ENCODE assay signal across 2 cellular contexts in the genomic region with DNA sequence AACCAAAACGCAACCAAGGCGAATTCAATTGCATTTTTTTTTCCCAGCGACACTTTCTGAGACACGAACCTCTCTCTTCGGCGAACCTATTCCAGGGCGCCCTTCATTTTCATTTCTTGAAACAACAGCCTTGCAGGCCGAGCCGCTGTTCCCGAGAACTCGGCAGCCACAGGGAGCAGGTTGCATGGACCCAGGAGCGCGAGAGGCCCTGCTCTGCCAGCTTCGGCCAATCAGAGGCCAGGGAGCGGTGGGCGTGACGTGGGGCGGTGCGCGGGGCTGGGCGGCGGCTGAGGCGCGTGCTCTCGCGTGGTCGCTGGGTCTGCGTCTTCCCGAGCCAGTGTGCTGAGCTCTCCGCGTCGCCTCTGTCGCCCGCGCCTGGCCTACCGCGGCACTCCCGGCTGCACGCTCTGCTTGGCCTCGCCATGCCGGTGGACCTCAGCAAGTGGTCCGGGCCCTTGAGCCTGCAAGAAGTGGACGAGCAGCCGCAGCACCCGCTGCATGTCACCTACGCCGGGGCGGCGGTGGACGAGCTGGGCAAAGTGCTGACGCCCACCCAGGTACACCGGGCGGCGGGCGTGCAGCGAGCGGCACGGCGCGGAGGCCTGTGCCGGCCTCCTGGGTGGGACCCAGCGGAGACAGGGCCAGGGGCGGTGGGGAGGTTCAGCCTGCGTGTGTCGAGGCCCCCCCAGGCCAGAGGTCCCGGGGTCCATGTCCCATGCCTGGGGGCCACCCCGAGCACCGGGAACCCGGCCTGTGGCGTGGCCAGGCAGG.
TF ChIP-seq lines count a peak whose summit lies in the region.

A gene (plus strand): TSS at position 337 of the 771 bp plus-strand sequence. CDS start 86 bp downstream, at position 423.

TF ChIP-seq in HEK293, 187 proteins besides CTCF, POLR2A, EP300 and RAD21 (continued from another document and continues in another):
- TF ChIP-seq, protein P1, sequence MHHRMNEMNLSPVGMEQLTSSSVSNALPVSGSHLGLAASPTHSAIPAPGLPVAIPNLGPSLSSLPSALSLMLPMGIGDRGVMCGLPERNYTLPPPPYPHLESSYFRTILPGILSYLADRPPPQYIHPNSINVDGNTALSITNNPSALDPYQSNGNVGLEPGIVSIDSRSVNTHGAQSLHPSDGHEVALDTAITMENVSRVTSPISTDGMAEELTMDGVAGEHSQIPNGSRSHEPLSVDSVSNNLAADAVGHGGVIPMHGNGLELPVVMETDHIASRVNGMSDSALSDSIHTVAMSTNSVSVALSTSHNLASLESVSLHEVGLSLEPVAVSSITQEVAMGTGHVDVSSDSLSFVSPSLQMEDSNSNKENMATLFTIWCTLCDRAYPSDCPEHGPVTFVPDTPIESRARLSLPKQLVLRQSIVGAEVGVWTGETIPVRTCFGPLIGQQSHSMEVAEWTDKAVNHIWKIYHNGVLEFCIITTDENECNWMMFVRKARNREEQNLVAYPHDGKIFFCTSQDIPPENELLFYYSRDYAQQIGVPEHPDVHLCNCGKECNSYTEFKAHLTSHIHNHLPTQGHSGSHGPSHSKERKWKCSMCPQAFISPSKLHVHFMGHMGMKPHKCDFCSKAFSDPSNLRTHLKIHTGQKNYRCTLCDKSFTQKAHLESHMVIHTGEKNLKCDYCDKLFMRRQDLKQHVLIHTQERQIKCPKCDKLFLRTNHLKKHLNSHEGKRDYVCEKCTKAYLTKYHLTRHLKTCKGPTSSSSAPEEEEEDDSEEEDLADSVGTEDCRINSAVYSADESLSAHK (tag by site-specific recombination; IDR thresholded peaks at IDR 0.05) = no peak
- TF ChIP-seq ZNF621 (tag by site-specific recombination; IDR thresholded peaks at IDR 0.05) (no peak), ZBTB48 (tag by site-specific recombination; IDR thresholded peaks at IDR 0.05) (peak; percentile 55; the same call in 1 of the 2 replicates), ZNF335 (tag by site-specific recombination; conservative IDR thresholded peaks at IDR 0.05) (peak; percentile 96), ZNF530 (tag by site-specific recombination; IDR thresholded peaks at IDR 0.05; ENCODE audit: low read depth) (no peak), KLF8 (tag by site-specific recombination; IDR thresholded peaks at IDR 0.05) (peak; percentile 98), ZNF24 (tag by site-specific recombination; IDR thresholded peaks at IDR 0.05) (no peak), ZNF560 (tag by site-specific recombination; IDR thresholded peaks at IDR 0.05; ENCODE audit: borderline replicate concordance) (no peak), ZNF549 (tag by site-specific recombination; IDR thresholded peaks at IDR 0.05) (no peak), ZNF2 (tag by site-specific recombination; IDR thresholded peaks at IDR 0.05) (peak; percentile 92), MZF1 (tag by site-specific recombination; IDR thresholded peaks at IDR 0.05; ENCODE audit: borderline replicate concordance) (no peak), ZBTB7A (tag by site-specific recombination; IDR thresholded peaks at IDR 0.05; ENCODE audit: low read depth) (no peak)
- TF ChIP-seq, protein P2, sequence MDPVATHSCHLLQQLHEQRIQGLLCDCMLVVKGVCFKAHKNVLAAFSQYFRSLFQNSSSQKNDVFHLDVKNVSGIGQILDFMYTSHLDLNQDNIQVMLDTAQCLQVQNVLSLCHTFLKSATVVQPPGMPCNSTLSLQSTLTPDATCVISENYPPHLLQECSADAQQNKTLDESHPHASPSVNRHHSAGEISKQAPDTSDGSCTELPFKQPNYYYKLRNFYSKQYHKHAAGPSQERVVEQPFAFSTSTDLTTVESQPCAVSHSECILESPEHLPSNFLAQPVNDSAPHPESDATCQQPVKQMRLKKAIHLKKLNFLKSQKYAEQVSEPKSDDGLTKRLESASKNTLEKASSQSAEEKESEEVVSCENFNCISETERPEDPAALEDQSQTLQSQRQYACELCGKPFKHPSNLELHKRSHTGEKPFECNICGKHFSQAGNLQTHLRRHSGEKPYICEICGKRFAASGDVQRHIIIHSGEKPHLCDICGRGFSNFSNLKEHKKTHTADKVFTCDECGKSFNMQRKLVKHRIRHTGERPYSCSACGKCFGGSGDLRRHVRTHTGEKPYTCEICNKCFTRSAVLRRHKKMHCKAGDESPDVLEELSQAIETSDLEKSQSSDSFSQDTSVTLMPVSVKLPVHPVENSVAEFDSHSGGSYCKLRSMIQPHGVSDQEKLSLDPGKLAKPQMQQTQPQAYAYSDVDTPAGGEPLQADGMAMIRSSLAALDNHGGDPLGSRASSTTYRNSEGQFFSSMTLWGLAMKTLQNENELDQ (tag by site-specific recombination; IDR thresholded peaks at IDR 0.05; ENCODE audit: low read depth) = no peak
- TF ChIP-seq, protein P3, sequence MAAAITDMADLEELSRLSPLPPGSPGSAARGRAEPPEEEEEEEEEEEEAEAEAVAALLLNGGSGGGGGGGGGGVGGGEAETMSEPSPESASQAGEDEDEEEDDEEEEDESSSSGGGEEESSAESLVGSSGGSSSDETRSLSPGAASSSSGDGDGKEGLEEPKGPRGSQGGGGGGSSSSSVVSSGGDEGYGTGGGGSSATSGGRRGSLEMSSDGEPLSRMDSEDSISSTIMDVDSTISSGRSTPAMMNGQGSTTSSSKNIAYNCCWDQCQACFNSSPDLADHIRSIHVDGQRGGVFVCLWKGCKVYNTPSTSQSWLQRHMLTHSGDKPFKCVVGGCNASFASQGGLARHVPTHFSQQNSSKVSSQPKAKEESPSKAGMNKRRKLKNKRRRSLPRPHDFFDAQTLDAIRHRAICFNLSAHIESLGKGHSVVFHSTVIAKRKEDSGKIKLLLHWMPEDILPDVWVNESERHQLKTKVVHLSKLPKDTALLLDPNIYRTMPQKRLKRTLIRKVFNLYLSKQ (tag by site-specific recombination; IDR thresholded peaks at IDR 0.05; ENCODE audit: borderline replicate concordance) = no peak
- TF ChIP-seq, protein P4, sequence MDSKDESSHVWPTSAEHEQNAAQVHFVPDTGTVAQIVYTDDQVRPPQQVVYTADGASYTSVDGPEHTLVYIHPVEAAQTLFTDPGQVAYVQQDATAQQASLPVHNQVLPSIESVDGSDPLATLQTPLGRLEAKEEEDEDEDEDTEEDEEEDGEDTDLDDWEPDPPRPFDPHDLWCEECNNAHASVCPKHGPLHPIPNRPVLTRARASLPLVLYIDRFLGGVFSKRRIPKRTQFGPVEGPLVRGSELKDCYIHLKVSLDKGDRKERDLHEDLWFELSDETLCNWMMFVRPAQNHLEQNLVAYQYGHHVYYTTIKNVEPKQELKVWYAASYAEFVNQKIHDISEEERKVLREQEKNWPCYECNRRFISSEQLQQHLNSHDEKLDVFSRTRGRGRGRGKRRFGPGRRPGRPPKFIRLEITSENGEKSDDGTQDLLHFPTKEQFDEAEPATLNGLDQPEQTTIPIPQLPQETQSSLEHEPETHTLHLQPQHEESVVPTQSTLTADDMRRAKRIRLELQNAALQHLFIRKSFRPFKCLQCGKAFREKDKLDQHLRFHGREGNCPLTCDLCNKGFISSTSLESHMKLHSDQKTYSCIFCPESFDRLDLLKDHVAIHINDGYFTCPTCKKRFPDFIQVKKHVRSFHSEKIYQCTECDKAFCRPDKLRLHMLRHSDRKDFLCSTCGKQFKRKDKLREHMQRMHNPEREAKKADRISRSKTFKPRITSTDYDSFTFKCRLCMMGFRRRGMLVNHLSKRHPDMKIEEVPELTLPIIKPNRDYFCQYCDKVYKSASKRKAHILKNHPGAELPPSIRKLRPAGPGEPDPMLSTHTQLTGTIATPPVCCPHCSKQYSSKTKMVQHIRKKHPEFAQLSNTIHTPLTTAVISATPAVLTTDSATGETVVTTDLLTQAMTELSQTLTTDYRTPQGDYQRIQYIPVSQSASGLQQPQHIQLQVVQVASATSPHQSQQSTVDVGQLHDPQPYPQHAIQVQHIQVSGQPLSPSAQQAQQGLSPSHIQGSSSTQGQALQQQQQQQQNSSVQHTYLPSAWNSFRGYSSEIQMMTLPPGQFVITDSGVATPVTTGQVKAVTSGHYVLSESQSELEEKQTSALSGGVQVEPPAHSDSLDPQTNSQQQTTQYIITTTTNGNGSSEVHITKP (tag by site-specific recombination; IDR thresholded peaks at IDR 0.05) = 0 out of 2 replicates have a peak, but pooled peaks have one; percentile 34

TF ChIP-seq in SK-N-SH, 30 proteins besides CTCF, POLR2A, EP300 and RAD21 (continued from another document):
- TF ChIP-seq, protein P5, sequence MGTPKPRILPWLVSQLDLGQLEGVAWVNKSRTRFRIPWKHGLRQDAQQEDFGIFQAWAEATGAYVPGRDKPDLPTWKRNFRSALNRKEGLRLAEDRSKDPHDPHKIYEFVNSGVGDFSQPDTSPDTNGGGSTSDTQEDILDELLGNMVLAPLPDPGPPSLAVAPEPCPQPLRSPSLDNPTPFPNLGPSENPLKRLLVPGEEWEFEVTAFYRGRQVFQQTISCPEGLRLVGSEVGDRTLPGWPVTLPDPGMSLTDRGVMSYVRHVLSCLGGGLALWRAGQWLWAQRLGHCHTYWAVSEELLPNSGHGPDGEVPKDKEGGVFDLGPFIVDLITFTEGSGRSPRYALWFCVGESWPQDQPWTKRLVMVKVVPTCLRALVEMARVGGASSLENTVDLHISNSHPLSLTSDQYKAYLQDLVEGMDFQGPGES (IDR thresholded peaks at IDR 0.05; ENCODE audit: low read depth, low read length) = no peak
- TF ChIP-seq, protein P6, sequence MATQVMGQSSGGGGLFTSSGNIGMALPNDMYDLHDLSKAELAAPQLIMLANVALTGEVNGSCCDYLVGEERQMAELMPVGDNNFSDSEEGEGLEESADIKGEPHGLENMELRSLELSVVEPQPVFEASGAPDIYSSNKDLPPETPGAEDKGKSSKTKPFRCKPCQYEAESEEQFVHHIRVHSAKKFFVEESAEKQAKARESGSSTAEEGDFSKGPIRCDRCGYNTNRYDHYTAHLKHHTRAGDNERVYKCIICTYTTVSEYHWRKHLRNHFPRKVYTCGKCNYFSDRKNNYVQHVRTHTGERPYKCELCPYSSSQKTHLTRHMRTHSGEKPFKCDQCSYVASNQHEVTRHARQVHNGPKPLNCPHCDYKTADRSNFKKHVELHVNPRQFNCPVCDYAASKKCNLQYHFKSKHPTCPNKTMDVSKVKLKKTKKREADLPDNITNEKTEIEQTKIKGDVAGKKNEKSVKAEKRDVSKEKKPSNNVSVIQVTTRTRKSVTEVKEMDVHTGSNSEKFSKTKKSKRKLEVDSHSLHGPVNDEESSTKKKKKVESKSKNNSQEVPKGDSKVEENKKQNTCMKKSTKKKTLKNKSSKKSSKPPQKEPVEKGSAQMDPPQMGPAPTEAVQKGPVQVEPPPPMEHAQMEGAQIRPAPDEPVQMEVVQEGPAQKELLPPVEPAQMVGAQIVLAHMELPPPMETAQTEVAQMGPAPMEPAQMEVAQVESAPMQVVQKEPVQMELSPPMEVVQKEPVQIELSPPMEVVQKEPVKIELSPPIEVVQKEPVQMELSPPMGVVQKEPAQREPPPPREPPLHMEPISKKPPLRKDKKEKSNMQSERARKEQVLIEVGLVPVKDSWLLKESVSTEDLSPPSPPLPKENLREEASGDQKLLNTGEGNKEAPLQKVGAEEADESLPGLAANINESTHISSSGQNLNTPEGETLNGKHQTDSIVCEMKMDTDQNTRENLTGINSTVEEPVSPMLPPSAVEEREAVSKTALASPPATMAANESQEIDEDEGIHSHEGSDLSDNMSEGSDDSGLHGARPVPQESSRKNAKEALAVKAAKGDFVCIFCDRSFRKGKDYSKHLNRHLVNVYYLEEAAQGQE (IDR thresholded peaks at IDR 0.05; ENCODE audit: low read depth, low read length) = no peak
- TF ChIP-seq RFX5 (IDR thresholded peaks at IDR 0.05; ENCODE audit: low read length) (peak; percentile 79), TAF1 (IDR thresholded peaks at IDR 0.05; ENCODE audit: borderline replicate concordance, low read depth, low read length) (peak; percentile 83), POLR2AphosphoS5 (IDR thresholded peaks at IDR 0.05; ENCODE audit: low read depth, low read length) (peak; percentile 82), FOXM1 (IDR thresholded peaks at IDR 0.05; ENCODE audit: low read depth) (no peak), NFIC (IDR thresholded peaks at IDR 0.05; ENCODE audit: borderline replicate concordance) (no peak), RCOR1 (IDR thresholded peaks at IDR 0.05; ENCODE audit: low read length) (peak; percentile 56; the same call in 1 of the 2 replicates), GABPA (IDR thresholded peaks at IDR 0.05; ENCODE audit: low read depth) (no peak)
- TF ChIP-seq, protein P7, sequence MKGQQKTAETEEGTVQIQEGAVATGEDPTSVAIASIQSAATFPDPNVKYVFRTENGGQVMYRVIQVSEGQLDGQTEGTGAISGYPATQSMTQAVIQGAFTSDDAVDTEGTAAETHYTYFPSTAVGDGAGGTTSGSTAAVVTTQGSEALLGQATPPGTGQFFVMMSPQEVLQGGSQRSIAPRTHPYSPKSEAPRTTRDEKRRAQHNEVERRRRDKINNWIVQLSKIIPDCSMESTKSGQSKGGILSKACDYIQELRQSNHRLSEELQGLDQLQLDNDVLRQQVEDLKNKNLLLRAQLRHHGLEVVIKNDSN (IDR thresholded peaks at IDR 0.05; ENCODE audit: borderline replicate concordance, low read depth) = no peak
- TF ChIP-seq, protein P8, sequence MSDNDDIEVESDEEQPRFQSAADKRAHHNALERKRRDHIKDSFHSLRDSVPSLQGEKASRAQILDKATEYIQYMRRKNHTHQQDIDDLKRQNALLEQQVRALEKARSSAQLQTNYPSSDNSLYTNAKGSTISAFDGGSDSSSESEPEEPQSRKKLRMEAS (IDR thresholded peaks at IDR 0.05; ENCODE audit: low read depth) = peak; percentile 95
- TF ChIP-seq, protein P9, sequence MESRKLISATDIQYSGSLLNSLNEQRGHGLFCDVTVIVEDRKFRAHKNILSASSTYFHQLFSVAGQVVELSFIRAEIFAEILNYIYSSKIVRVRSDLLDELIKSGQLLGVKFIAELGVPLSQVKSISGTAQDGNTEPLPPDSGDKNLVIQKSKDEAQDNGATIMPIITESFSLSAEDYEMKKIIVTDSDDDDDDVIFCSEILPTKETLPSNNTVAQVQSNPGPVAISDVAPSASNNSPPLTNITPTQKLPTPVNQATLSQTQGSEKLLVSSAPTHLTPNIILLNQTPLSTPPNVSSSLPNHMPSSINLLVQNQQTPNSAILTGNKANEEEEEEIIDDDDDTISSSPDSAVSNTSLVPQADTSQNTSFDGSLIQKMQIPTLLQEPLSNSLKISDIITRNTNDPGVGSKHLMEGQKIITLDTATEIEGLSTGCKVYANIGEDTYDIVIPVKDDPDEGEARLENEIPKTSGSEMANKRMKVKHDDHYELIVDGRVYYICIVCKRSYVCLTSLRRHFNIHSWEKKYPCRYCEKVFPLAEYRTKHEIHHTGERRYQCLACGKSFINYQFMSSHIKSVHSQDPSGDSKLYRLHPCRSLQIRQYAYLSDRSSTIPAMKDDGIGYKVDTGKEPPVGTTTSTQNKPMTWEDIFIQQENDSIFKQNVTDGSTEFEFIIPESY (IDR thresholded peaks at IDR 0.05; ENCODE audit: borderline replicate concordance, low read depth) = peak; percentile 95
- TF ChIP-seq, protein P10, sequence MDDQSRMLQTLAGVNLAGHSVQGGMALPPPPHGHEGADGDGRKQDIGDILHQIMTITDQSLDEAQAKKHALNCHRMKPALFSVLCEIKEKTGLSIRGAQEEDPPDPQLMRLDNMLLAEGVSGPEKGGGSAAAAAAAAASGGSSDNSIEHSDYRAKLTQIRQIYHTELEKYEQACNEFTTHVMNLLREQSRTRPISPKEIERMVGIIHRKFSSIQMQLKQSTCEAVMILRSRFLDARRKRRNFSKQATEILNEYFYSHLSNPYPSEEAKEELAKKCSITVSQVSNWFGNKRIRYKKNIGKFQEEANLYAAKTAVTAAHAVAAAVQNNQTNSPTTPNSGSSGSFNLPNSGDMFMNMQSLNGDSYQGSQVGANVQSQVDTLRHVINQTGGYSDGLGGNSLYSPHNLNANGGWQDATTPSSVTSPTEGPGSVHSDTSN (IDR thresholded peaks at IDR 0.05) = no peak
